In genomic region chr10:118983263-118983662, GRCh38 we compare ENCODE assay signal across 12 cellular contexts. TPM values are rescaled to one million over a fixed set of nuclear protein-coding genes. Genes with fewer than 3 reads are reported as not detected.
DNase-seq lines count a peak whose midpoint lies in the region; ATAC-seq and TF ChIP-seq lines count a peak whose summit lies in the region.
"Had no signal": no experiment of that assay in that cellular context is flagged by ENCODE, and none has a peak within 500 bp of the region (broad histone marks: within the 10 kb centered on the region; RNA-seq: fewer than 3 reads in every experiment).

No MANE protein-coding gene starts in this region.

- ATAC-seq in HG03108 (IDR thresholded peaks at IDR 0.05; ENCODE audit: unreplicated experiment) = no peak

- H3K27me3 ChIP-seq in Loucy (ENCODE audit: insufficient read depth, low read length, poor library complexity, severe bottlenecking) (no peaks in the 10 kb centered on the region), uterus (no peaks in the 10 kb centered on the region)
- H3K27me3 ChIP-seq: esophagus squamous epithelium had no signal

- H3K36me3 ChIP-seq in Loucy (ENCODE audit: insufficient read depth, low read length) (no peaks in the 10 kb centered on the region), uterus (no peaks in the 10 kb centered on the region)
- H3K36me3 ChIP-seq: esophagus squamous epithelium had no signal

- H3K4me1 ChIP-seq in Loucy (ENCODE audit: insufficient read depth, low read length, poor library complexity, severe bottlenecking) (no peaks in the 10 kb centered on the region), uterus (no peaks in the 10 kb centered on the region)
- H3K4me1 ChIP-seq: esophagus squamous epithelium had no signal

- no peak overlapping the region for H2AFZ ChIP-seq in Loucy (ENCODE audit: low read length)

- peak overlapping the region; percentile 2 for H3K4me2 ChIP-seq in Loucy (ENCODE audit: low read depth, low read length, poor library complexity, severe bottlenecking)

- no peak for TF ChIP-seq POLR2A in uterus (IDR thresholded peaks at IDR 0.05)

- intact Hi-C loops in uterus (cut with DNase I; ENCODE audit: low total_unique reads) = no loop called here

- no peaks in the 10 kb centered on the region for H3K79me2 ChIP-seq in Loucy (ENCODE audit: insufficient read depth, low read length)

- no peaks in the 10 kb centered on the region for H4K20me1 ChIP-seq in Loucy (ENCODE audit: insufficient read depth, low read length, poor library complexity, severe bottlenecking)

- TF ChIP-seq CTCF in Loucy (conservative IDR thresholded peaks at IDR 0.05; ENCODE audit: low read length) (no peak), uterus (IDR thresholded peaks at IDR 0.05) (no peak)

- no peaks in the 10 kb centered on the region for H3K9me2 ChIP-seq in Loucy (replicated peaks; ENCODE audit: low read depth, low read length)

- H3K4me3 ChIP-seq in Loucy (ENCODE audit: low read length, poor library complexity, severe bottlenecking) = no peak overlapping the region
- no peak overlapping the region for H3K4me3 ChIP-seq in uterus
- H3K4me3 ChIP-seq: esophagus squamous epithelium had no signal

- H3K9me3 ChIP-seq in Loucy (ENCODE audit: insufficient read depth, low read depth, low read length) (no peaks in the 10 kb centered on the region), uterus (peaks cover 0 to 13% of the 10 kb centered on the region in 2 donors)

- peak; percentile 41 for DNase-seq in NK-92 treated with Interleukin-12 subunit alpha and Interleukin-12 subunit beta, amount 100 ng/mL, for 24 hours (lab: John Stamatoyannopoulos, UW)
- DNase-seq in NK-92 (lab: John Stamatoyannopoulos, UW; ENCODE audit: unreplicated experiment) = no peak
- DNase-seq in RPMI7951 (ENCODE audit: low read depth) = peak; percentile 52
- peak; percentile 88 for DNase-seq in myocyte (ENCODE audit: low read depth)
- no peak for DNase-seq in effector CD8-positive, alpha-beta T cell (lab: John Stamatoyannopoulos, UW)
- DNase-seq in uterus = no peak
- DNase-seq: activated naive CD4-positive, alpha-beta T cell treated with anti-CD3 and anti-CD28 coated beads, Interleukin-2, amount 50 U/mL, for 16 hours; esophagus squamous epithelium; GDM1; stimulated activated CD4-positive, alpha-beta T cell treated with anti-CD3 and anti-CD28 coated beads, Interleukin-4, amount 100 ng/mL, for 4 hours had no signal

- no peak overlapping the region for H3K9ac ChIP-seq in Loucy (ENCODE audit: low read depth, low read length, poor library complexity, severe bottlenecking)

- no peak overlapping the region for H3K27ac ChIP-seq in uterus
- H3K27ac ChIP-seq: esophagus squamous epithelium had no signal

- H3F3A ChIP-seq in Loucy (ENCODE audit: low read depth) = no peaks in the 10 kb centered on the region

RNA-seq across cellular contexts. Expression of gene NANOS1, which starts 46.3 kb away (rescaled TPM):
- 1.1 and 1.6 TPM in 2 replicates for total RNA-seq in RPMI7951 (2014; rRNA removed; shearing (Covaris generic))
- total RNA-seq in myocyte (3.2 and 5.1 TPM in 2 replicates), uterus (1 to 10 TPM in 3 of 4 donors, under 1 TPM in 1; 0.29 to 4.5 (median 2.1) TPM)
- polyA plus RNA-seq in myocyte (2012) = 2.1 TPM

Comparison
In these comparisons a context has a peak if more than half of its experiments do, and no peak if none do; other contexts are left out.
1. DNase-seq: peak in NK-92 treated with Interleukin-12 subunit alpha and Interleukin-12 subunit beta, amount 100 ng/mL, for 24 hours (single experiment), RPMI7951 (single experiment) and myocyte (single experiment); none in NK-92 (single experiment), effector CD8-positive, alpha-beta T cell (single experiment) and uterus (0 of 2).